Comparison of ENCODE assay signal across 9 cellular contexts in genomic region chr12:130007771-130008170, GRCh38.
"Had no signal": no experiment of that assay in that cellular context is flagged by ENCODE, and none has a peak within 500 bp of the region (broad histone marks: within the 10 kb centered on the region; RNA-seq: fewer than 3 reads in every experiment).

No MANE protein-coding gene starts in this region.

- H3K36me3 ChIP-seq: HAP-1 had no signal

- ATAC-seq: HCT116, HepG2 had no signal

- H3K36me3 Mint-ChIP-seq: IgD-negative memory B cell had no signal

- H3K4me3 Mint-ChIP-seq: IgD-negative memory B cell had no signal

- H3K27me3 Mint-ChIP-seq: IgD-negative memory B cell had no signal

- H3K27ac ChIP-seq: GM23248, HL-60, KMS-11 had no signal

- DNase-seq: GM23248, GOT3, KBM-7 had no signal

- H3K9me3 ChIP-seq: HAP-1 had no signal

- H3K4me3 ChIP-seq: GM23248, HAP-1 had no signal

- H3K4me1 Mint-ChIP-seq: IgD-negative memory B cell had no signal

- H3K27ac Mint-ChIP-seq: IgD-negative memory B cell had no signal

- H3K4me1 ChIP-seq: HAP-1 had no signal
